14 cellular contexts compared by ENCODE assay signal in the genomic region with DNA sequence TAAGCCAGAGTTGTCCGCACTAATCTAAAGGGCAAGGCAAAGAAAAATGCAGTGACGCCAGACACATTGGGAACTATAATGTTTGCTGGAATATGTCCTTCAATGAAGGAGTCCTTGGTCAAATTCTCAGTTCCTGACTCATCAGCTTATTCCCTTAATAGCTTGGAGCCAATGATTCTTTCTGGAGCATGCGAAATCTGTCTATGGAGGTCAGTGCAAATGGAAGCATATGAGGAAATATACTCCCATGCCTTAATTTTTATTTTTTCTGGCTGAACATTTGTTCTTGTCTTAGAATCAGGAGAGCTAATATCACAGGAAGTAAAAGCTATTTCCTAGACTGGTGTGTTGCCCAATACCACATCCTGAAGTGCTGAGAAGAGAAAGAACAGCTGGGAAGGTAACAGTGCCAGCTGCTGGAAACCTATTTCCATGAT.
DNase-seq lines count a peak whose midpoint lies in the region; ATAC-seq, FAIRE-seq and TF ChIP-seq lines count a peak whose summit lies in the region.
"Had no signal": no experiment of that assay in that cellular context is flagged by ENCODE, and none has a peak within 500 bp of the region (broad histone marks: within the 10 kb centered on the region; RNA-seq: fewer than 3 reads in every experiment).

No MANE protein-coding gene starts in this region.

- no peak for TF ChIP-seq POLR2A in gastroesophageal sphincter (IDR thresholded peaks at IDR 0.05)
- no peak for TF ChIP-seq POLR2A in sigmoid colon (IDR thresholded peaks at IDR 0.05)

- ATAC-seq in gastroesophageal sphincter: peak; percentile 92
- no peak for ATAC-seq in naive thymus-derived CD4-positive, alpha-beta T cell
- ATAC-seq: GM23338 had no signal

- H3K4me3 Mint-ChIP-seq in naive thymus-derived CD4-positive, alpha-beta T cell: no peak overlapping the region
- H3K4me3 Mint-ChIP-seq: GM23338 had no signal

- TF ChIP-seq CTCF in gastroesophageal sphincter (IDR thresholded peaks at IDR 0.05) (no peak), sigmoid colon (IDR thresholded peaks at IDR 0.05) (no peak)

- peaks cover 0 to 5% (median 0%) of the 10 kb centered on the region in 11 donors for H3K9me3 Mint-ChIP-seq in naive thymus-derived CD4-positive, alpha-beta T cell
- H3K9me3 Mint-ChIP-seq: GM23338 had no signal

- H3K27me3 Mint-ChIP-seq in naive thymus-derived CD4-positive, alpha-beta T cell: no peaks in the 10 kb centered on the region

- peak overlapping the region; percentile 4 for H3K4me3 ChIP-seq in adipocyte (ENCODE audit: low read length)
- H3K4me3 ChIP-seq in gastroesophageal sphincter: no peak overlapping the region
- no peak overlapping the region for H3K4me3 ChIP-seq in sigmoid colon
- no peak overlapping the region for H3K4me3 ChIP-seq in naive thymus-derived CD4-positive, alpha-beta T cell (ENCODE audit: low read length)
- H3K4me3 ChIP-seq: cardiac muscle cell, GM23338 had no signal

- H3K36me3 ChIP-seq in adipocyte (ENCODE audit: control insufficient read depth, insufficient read depth, low read length, severe bottlenecking) (no peaks in the 10 kb centered on the region), gastroesophageal sphincter (no peaks in the 10 kb centered on the region), sigmoid colon (no peaks in the 10 kb centered on the region)
- H3K36me3 ChIP-seq in naive thymus-derived CD4-positive, alpha-beta T cell (ENCODE audit: control insufficient read depth in 2 of 3, insufficient read depth in 3 of 3, low read length in 3 of 3): no peaks in the 10 kb centered on the region
- H3K36me3 ChIP-seq: cardiac muscle cell had no signal

- CTCF ChIA-PET in naive thymus-derived CD4-positive, alpha-beta T cell (lab: Charles Lee): no interaction called here

- no peak overlapping the region for H3K27ac Mint-ChIP-seq in naive thymus-derived CD4-positive, alpha-beta T cell
- H3K27ac Mint-ChIP-seq: GM23338 had no signal

- H3K9me3 ChIP-seq in adipocyte (ENCODE audit: control insufficient read depth, low read length) (no peaks in the 10 kb centered on the region), gastroesophageal sphincter (no peaks in the 10 kb centered on the region), sigmoid colon (no peaks in the 10 kb centered on the region)
- no peaks in the 10 kb centered on the region for H3K9me3 ChIP-seq in naive thymus-derived CD4-positive, alpha-beta T cell (ENCODE audit: control insufficient read depth in 2 of 3, low read length in 3 of 3)

- H3K4me1 Mint-ChIP-seq in naive thymus-derived CD4-positive, alpha-beta T cell: no peaks in the 10 kb centered on the region
- H3K4me1 Mint-ChIP-seq: GM23338 had no signal

- H3K27ac ChIP-seq in gastroesophageal sphincter: peak overlapping the region in 3 of 4 donors; percentile 55 to 67 (median 59)
- H3K27ac ChIP-seq in sigmoid colon: peak overlapping the region; percentile 26 to 56 (median 41)
- no peak overlapping the region for H3K27ac ChIP-seq in naive thymus-derived CD4-positive, alpha-beta T cell (ENCODE audit: low read depth, low read length)
- H3K27ac ChIP-seq: cardiac muscle cell, VCaP had no signal

- no peaks in the 10 kb centered on the region for H3K36me3 Mint-ChIP-seq in naive thymus-derived CD4-positive, alpha-beta T cell

- H3K27me3 ChIP-seq in adipocyte (replicated peaks; ENCODE audit: control insufficient read depth, insufficient read depth, low read length) (no peaks in the 10 kb centered on the region), gastroesophageal sphincter (no peaks in the 10 kb centered on the region), sigmoid colon (no peaks in the 10 kb centered on the region)
- H3K27me3 ChIP-seq in naive thymus-derived CD4-positive, alpha-beta T cell (ENCODE audit: control insufficient read depth in 2 of 2, insufficient read depth in 2 of 2, low read length in 2 of 2): no peaks in the 10 kb centered on the region
- H3K27me3 ChIP-seq: cardiac muscle cell had no signal

- DNase-seq in Kasumi-1 (lab: John Stamatoyannopoulos, UW): peak; percentile 55 to 62
- DNase-seq in adipocyte (ENCODE audit: low read depth): peak; percentile 23
- peak; percentile 75 for DNase-seq in sigmoid colon
- DNase-seq in naive thymus-derived CD4-positive, alpha-beta T cell: no peak
- DNase-seq in T-helper 9 cell: no peak
- DNase-seq in urothelium cell line (ENCODE audit: low spot score): no peak
- DNase-seq in HK-2 (ENCODE audit: unreplicated experiment): no peak
- DNase-seq: activated T-cell treated with anti-CD3 and anti-CD28 coated beads, Interleukin-2, amount 50 U/mL, for 1 hour; NCI-H2029 treated with DMSO at 0.1 percent for 48 hours; stimulated activated CD8-positive, alpha-beta memory T cell treated with anti-CD3 and anti-CD28 coated beads, Interleukin-4, amount 100 ng/mL, for 48 hours had no signal

- 69 to 76% methylated on average over 3 of the region's 3 CpGs for WGBS in gastroesophageal sphincter (ENCODE audit: low coverage in 1 of 2), 2 donors
- WGBS in sigmoid colon, 2 donors: 91 to 93% methylated on average over 3 of the region's 3 CpGs

- TF ChIP-seq EP300 in gastroesophageal sphincter (IDR thresholded peaks at IDR 0.05) (no peak), sigmoid colon (IDR thresholded peaks at IDR 0.05) (no peak)

- peaks cover 33% of the 10 kb centered on the region for H3K4me1 ChIP-seq in adipocyte (ENCODE audit: control insufficient read depth, insufficient read depth, low read length)
- no peaks in the 10 kb centered on the region for H3K4me1 ChIP-seq in gastroesophageal sphincter
- no peaks in the 10 kb centered on the region for H3K4me1 ChIP-seq in sigmoid colon
- no peaks in the 10 kb centered on the region for H3K4me1 ChIP-seq in naive thymus-derived CD4-positive, alpha-beta T cell (ENCODE audit: control insufficient read depth in 2 of 2, insufficient read depth in 2 of 2, low read length in 2 of 2)

- FAIRE-seq in urothelium cell line (lab: Jason Lieb, UNC): no peak

- POLR2A ChIA-PET in naive thymus-derived CD4-positive, alpha-beta T cell (lab: Charles Lee): no interaction called here

- H3K9ac ChIP-seq in adipocyte (ENCODE audit: low read length): no peak overlapping the region

- intact Hi-C loops in sigmoid colon (cut with DNase I): no loop called here
- intact Hi-C loops in naive thymus-derived CD4-positive, alpha-beta T cell (cut with micrococcal nuclease): no loop called here

Comparison
In these comparisons a context has a peak if more than half of its experiments do, and no peak if none do; other contexts are left out.
1. DNase-seq: peak in Kasumi-1 (2 of 2), adipocyte (single experiment) and sigmoid colon (single experiment); none in naive thymus-derived CD4-positive, alpha-beta T cell (0 of 9), T-helper 9 cell (single experiment), urothelium cell line (single experiment) and HK-2 (single experiment).